In the genomic region with DNA sequence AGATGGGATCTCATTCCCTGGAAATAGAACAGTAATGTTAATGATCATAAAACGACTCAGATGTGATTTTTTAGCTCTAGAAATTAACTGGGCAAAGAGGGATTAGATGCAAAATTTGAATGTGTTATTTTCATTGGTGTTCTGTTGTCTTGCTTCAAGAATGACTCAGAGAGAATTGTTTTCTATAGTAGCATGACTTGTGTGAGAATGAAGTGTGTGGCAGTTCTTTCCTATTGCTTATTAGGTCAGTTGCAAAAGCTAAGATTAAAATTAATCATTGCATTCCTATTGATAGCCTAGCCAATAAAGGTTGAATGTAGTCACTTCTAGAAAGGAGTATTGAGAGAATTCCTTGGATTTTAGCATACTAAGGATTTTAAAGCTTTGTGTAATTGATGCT, we compare ENCODE assay signal across 1 cellular context.
TF ChIP-seq lines count a peak whose summit lies in the region.

No MANE protein-coding gene starts in this region.

TF ChIP-seq in endothelial cell of umbilical vein, 7 proteins besides CTCF, POLR2A, EP300 and RAD21:
- TF ChIP-seq POLR2AphosphoS5 (IDR thresholded peaks at IDR 0.05; ENCODE audit: insufficient read depth, low read depth, low read length) (no peak), FOS (IDR thresholded peaks at IDR 0.05; ENCODE audit: borderline replicate concordance, insufficient read depth, low read length) (peak; percentile 20)
